ENCODE assay signal across 1 cellular context in genomic region chr20:44738779-44739477, GRCh38.
TF ChIP-seq lines count a peak whose summit lies in the region.

No MANE protein-coding gene starts in this region.

TF ChIP-seq in HepG2, 621 proteins besides CTCF, POLR2A, EP300 and RAD21 (continued from another document and continues in another):
- TF ChIP-seq ARID4A (CRISPR knock-in tag; IDR thresholded peaks at IDR 0.05; ENCODE audit: borderline replicate concordance) (peak; percentile 34; the same call in 1 of the 2 replicates), ZNF746 (CRISPR knock-in tag; IDR thresholded peaks at IDR 0.05) (no peak), HDAC2 (CRISPR knock-in tag; IDR thresholded peaks at IDR 0.05) (no peak), GTF3A (CRISPR knock-in tag; conservative IDR thresholded peaks at IDR 0.05) (no peak), DDIT3 (CRISPR knock-in tag; IDR thresholded peaks at IDR 0.05) (no peak), USF2 (IDR thresholded peaks at IDR 0.05; ENCODE audit: low read depth, low read length) (peak; percentile 89), USF2 (CRISPR knock-in tag; IDR thresholded peaks at IDR 0.05; ENCODE audit: borderline replicate concordance) (peak; percentile 92; the same call in 1 of the 2 replicates), ATF5 (CRISPR knock-in tag; IDR thresholded peaks at IDR 0.05; ENCODE audit: low read depth) (no peak), MIER2 (CRISPR knock-in tag; IDR thresholded peaks at IDR 0.05) (0 out of 2 replicates have a peak, but pooled peaks have one; percentile 42), ZNF704 (CRISPR knock-in tag; IDR thresholded peaks at IDR 0.05; ENCODE audit: borderline replicate concordance) (no peak), SYNCRIP (IDR thresholded peaks at IDR 0.05; ENCODE audit: insufficient read depth, low read depth, low read length) (no peak), PITX1 (CRISPR knock-in tag; IDR thresholded peaks at IDR 0.05) (no peak), ZNF557 (CRISPR knock-in tag; IDR thresholded peaks at IDR 0.05) (no peak), ZNF510 (CRISPR knock-in tag; IDR thresholded peaks at IDR 0.05; ENCODE audit: low read depth) (no peak), ZNF639 (CRISPR knock-in tag; conservative IDR thresholded peaks at IDR 0.05) (no peak), CREB1 (IDR thresholded peaks at IDR 0.05) (peak; percentile 50), CREB1 (CRISPR knock-in tag; IDR thresholded peaks at IDR 0.05) (no peak), BCL3 (CRISPR knock-in tag; IDR thresholded peaks at IDR 0.05) (no peak), DNMT1 (CRISPR knock-in tag; IDR thresholded peaks at IDR 0.05) (no peak), SAP130 (CRISPR knock-in tag; IDR thresholded peaks at IDR 0.05; ENCODE audit: low read depth) (no peak), ZFX (CRISPR knock-in tag; IDR thresholded peaks at IDR 0.05; ENCODE audit: low read depth) (peak; percentile 72), PATZ1 (CRISPR knock-in tag; IDR thresholded peaks at IDR 0.05) (no peak), ZNF773 (CRISPR knock-in tag; IDR thresholded peaks at IDR 0.05; ENCODE audit: borderline replicate concordance) (no peak), CHCHD3 (CRISPR knock-in tag; IDR thresholded peaks at IDR 0.05) (no peak), CEBPB (IDR thresholded peaks at IDR 0.05; ENCODE audit: borderline replicate concordance, low read depth, low read length) (no peak), GPBP1L1 (CRISPR knock-in tag; IDR thresholded peaks at IDR 0.05) (no peak), NR2C2 (CRISPR knock-in tag; IDR thresholded peaks at IDR 0.05; ENCODE audit: borderline replicate concordance) (0 out of 2 replicates have a peak, but pooled peaks have one; percentile 19), ZNF616 (CRISPR knock-in tag; IDR thresholded peaks at IDR 0.05; ENCODE audit: low read depth) (no peak), ZNF770 (CRISPR knock-in tag; IDR thresholded peaks at IDR 0.05) (no peak), ZNF430 (CRISPR knock-in tag; IDR thresholded peaks at IDR 0.05) (no peak), ZFP41 (CRISPR knock-in tag; IDR thresholded peaks at IDR 0.05; ENCODE audit: borderline replicate concordance) (no peak), ELK4 (CRISPR knock-in tag; IDR thresholded peaks at IDR 0.05; ENCODE audit: borderline replicate concordance) (no peak), HES4 (CRISPR knock-in tag; IDR thresholded peaks at IDR 0.05; ENCODE audit: borderline replicate concordance) (no peak), ZMYM3 (CRISPR knock-in tag; IDR thresholded peaks at IDR 0.05) (no peak), SIN3A (IDR thresholded peaks at IDR 0.05; ENCODE audit: borderline replicate concordance, low read depth, low read length) (no peak), ZNF121 (CRISPR knock-in tag; IDR thresholded peaks at IDR 0.05) (no peak), CAMTA2 (CRISPR knock-in tag; IDR thresholded peaks at IDR 0.05; ENCODE audit: borderline replicate concordance) (no peak), MYNN (CRISPR knock-in tag; IDR thresholded peaks at IDR 0.05; ENCODE audit: low read depth) (no peak), ZNF574 (CRISPR knock-in tag; IDR thresholded peaks at IDR 0.05) (0 out of 2 replicates have a peak, but pooled peaks have one; percentile 29), JUNB (CRISPR knock-in tag; IDR thresholded peaks at IDR 0.05; ENCODE audit: borderline replicate concordance) (no peak), ZBTB7B (CRISPR knock-in tag; IDR thresholded peaks at IDR 0.05) (no peak)
